ENCODE assay signal across 8 cellular contexts in the genomic region with DNA sequence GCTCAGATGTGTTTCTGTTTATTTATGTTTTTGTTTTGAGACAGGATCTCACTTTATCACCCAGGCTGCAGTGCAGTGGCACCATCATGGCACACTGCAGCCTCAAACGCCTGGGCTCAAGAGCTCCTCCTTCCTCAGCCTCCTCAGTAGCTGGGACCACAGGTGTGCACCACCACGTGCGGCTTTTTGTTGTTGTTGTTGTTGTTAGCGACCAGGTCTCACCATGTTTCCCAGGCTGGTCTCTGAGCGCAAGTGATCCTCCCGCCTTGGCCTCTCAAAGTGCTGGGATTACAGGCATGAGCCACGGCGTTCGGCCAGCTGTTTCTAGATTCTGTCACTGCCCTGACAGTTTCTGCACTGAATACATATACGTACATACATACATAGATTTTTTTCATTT. TPM values are rescaled to one million over a fixed set of nuclear protein-coding genes. Genes with fewer than 3 reads are reported as not detected.
DNase-seq lines count a peak whose midpoint lies in the region; ATAC-seq and TF ChIP-seq lines count a peak whose summit lies in the region.
"Not testable (repeated sequence)": the region's sequence is repeated elsewhere in the genome, so short reads cannot be mapped to it uniquely, and the experiment has no call there.

No MANE protein-coding gene starts in this region.

- peak overlapping the region; percentile 90 for H3K27ac Mint-ChIP-seq in CD4-positive, alpha-beta T cell
- peak overlapping the region; percentile 71 for H3K27ac Mint-ChIP-seq in activated T-cell treated with anti-CD3 and anti-CD28 coated beads, Interleukin-2, amount 50 U/mL, for 24 hours
- peak overlapping the region; percentile 58 for H3K27ac Mint-ChIP-seq in dendritic cell treated with granulocyte-macrophage colony-stimulating factor and Interleukin-4, amounts not matched to agents 40 ng/mL and 50 ng/mL, for 4 days
- peak overlapping the region; percentile 89 for H3K27ac Mint-ChIP-seq in neural crest cell (ENCODE audit: unreplicated experiment)

- not testable (repeated sequence) for ATAC-seq in CD4-positive, alpha-beta T cell (ENCODE audit: poor library complexity)

- H3K4me1 Mint-ChIP-seq in CD4-positive, alpha-beta T cell (ENCODE audit: low read depth); activated T-cell treated with anti-CD3 and anti-CD28 coated beads, Interleukin-2, amount 50 U/mL, for 24 hours (ENCODE audit: low read depth); dendritic cell treated with granulocyte-macrophage colony-stimulating factor and Interleukin-4, amounts not matched to agents 40 ng/mL and 50 ng/mL, for 4 days (ENCODE audit: low read depth): not testable (repeated sequence)
- H3K4me1 Mint-ChIP-seq in neural crest cell: peaks cover 10% of the 10 kb centered on the region

- not testable (repeated sequence) for H3K27me3 ChIP-seq in CD4-positive, alpha-beta T cell (ENCODE audit: control insufficient read depth, insufficient read depth, low read length); HUES64 (ENCODE audit: insufficient read depth, low read length); OCI-LY1 (ENCODE audit: insufficient read depth, low read length); suprapubic skin

- CTCF ChIA-PET in CD4-positive, alpha-beta T cell (lab: Charles Lee): not testable (repeated sequence)

- not testable (repeated sequence) for H4K20me1 ChIP-seq in OCI-LY1 (ENCODE audit: insufficient read depth, low read length)

- TF ChIP-seq POLR2A in suprapubic skin (IDR thresholded peaks at IDR 0.05): not testable (repeated sequence)

- H3K4me3 Mint-ChIP-seq in CD4-positive, alpha-beta T cell: peak overlapping the region; percentile 90
- H3K4me3 Mint-ChIP-seq in activated T-cell treated with anti-CD3 and anti-CD28 coated beads, Interleukin-2, amount 50 U/mL, for 24 hours: peak overlapping the region; percentile 79
- peak overlapping the region; percentile 65 for H3K4me3 Mint-ChIP-seq in dendritic cell treated with granulocyte-macrophage colony-stimulating factor and Interleukin-4, amounts not matched to agents 40 ng/mL and 50 ng/mL, for 4 days
- H3K4me3 Mint-ChIP-seq in neural crest cell: peak overlapping the region; percentile 90

- H2AFZ ChIP-seq in OCI-LY1 (ENCODE audit: low read length): peak overlapping the region; percentile 61

- TF ChIP-seq EP300 in suprapubic skin (IDR thresholded peaks at IDR 0.05): not testable (repeated sequence)

- H3K4me1 ChIP-seq in HUES64 (ENCODE audit: insufficient read depth, low read length); OCI-LY1 (ENCODE audit: insufficient read depth, low read length, severe bottlenecking); suprapubic skin: not testable (repeated sequence)

- DNase-seq in CD4-positive, alpha-beta T cell; activated T-cell treated with anti-CD3 and anti-CD28 coated beads, Interleukin-2, amount 50 U/mL, for 24 hours; neural crest cell (ENCODE audit: low read depth, low spot score); suprapubic skin (ENCODE audit: low spot score in 2 of 2): not testable (repeated sequence)

- not testable (repeated sequence) for H3F3A ChIP-seq in OCI-LY1 (ENCODE audit: insufficient read depth, low read length)

- H3K9me3 Mint-ChIP-seq in CD4-positive, alpha-beta T cell; activated T-cell treated with anti-CD3 and anti-CD28 coated beads, Interleukin-2, amount 50 U/mL, for 24 hours; dendritic cell treated with granulocyte-macrophage colony-stimulating factor and Interleukin-4, amounts not matched to agents 40 ng/mL and 50 ng/mL, for 4 days; neural crest cell: not testable (repeated sequence)

- peak overlapping the region; percentile 64 for H3K4me2 ChIP-seq in OCI-LY1 (ENCODE audit: low read length)

- H3K36me3 Mint-ChIP-seq in CD4-positive, alpha-beta T cell (ENCODE audit: low read depth); activated T-cell treated with anti-CD3 and anti-CD28 coated beads, Interleukin-2, amount 50 U/mL, for 24 hours (ENCODE audit: low read depth); dendritic cell treated with granulocyte-macrophage colony-stimulating factor and Interleukin-4, amounts not matched to agents 40 ng/mL and 50 ng/mL, for 4 days (ENCODE audit: low read depth); neural crest cell (ENCODE audit: low read depth): not testable (repeated sequence)

- H3K9ac ChIP-seq in HUES64 (ENCODE audit: low read depth, low read length) (0 out of 2 replicates have a peak overlapping the region, but pooled peaks have one; percentile 74), OCI-LY1 (ENCODE audit: low read length) (peak overlapping the region; percentile 66; the same call in 1 of the 2 replicates)

- not testable (repeated sequence) for TF ChIP-seq CTCF in CD4-positive, alpha-beta T cell (IDR thresholded peaks at IDR 0.05); OCI-LY1 (IDR thresholded peaks at IDR 0.05; ENCODE audit: low read length); neural crest cell (conservative IDR thresholded peaks at IDR 0.05); suprapubic skin (IDR thresholded peaks at IDR 0.05)

- H3K27me3 Mint-ChIP-seq in CD4-positive, alpha-beta T cell; activated T-cell treated with anti-CD3 and anti-CD28 coated beads, Interleukin-2, amount 50 U/mL, for 24 hours; dendritic cell treated with granulocyte-macrophage colony-stimulating factor and Interleukin-4, amounts not matched to agents 40 ng/mL and 50 ng/mL, for 4 days: not testable (repeated sequence)
- peaks cover 12% of the 10 kb centered on the region for H3K27me3 Mint-ChIP-seq in neural crest cell (ENCODE audit: low read depth)

- H3K79me2 ChIP-seq in OCI-LY1 (ENCODE audit: insufficient read depth, low read length): not testable (repeated sequence)

- intact Hi-C loops in CD4-positive, alpha-beta T cell (cut with DNase I, micrococcal nuclease): loop anchor here (2.0 to 10.0 kb wide), 7 partner anchors 62 to 1124 kb away; partner anchors contain the start of genes CCT6A (in 1 of the 2), LANCL2 (in 1 of the 2), MRPS17 (in 1 of the 2) and PSPH (in 1 of the 2)
- intact Hi-C loops in dendritic cell treated with granulocyte-macrophage colony-stimulating factor and Interleukin-4, amounts not matched to agents 40 ng/mL and 50 ng/mL, for 4 days (cut with micrococcal nuclease): loop anchor here (5.0 kb wide), 3 partner anchors 64 to 521 kb away; partner anchors contain the start of genes LANCL2 and MRPS17

- H3K9me2 ChIP-seq in OCI-LY1 (ENCODE audit: low read depth, low read length): not testable (repeated sequence)

- not testable (repeated sequence) for H3K27ac ChIP-seq in CD4-positive, alpha-beta T cell (ENCODE audit: low read depth, low read length); HUES64 (ENCODE audit: low read depth, low read length); OCI-LY1 (ENCODE audit: low read depth, low read length, poor library complexity, severe bottlenecking); suprapubic skin

- H3K36me3 ChIP-seq in HUES64 (ENCODE audit: insufficient read depth, low read length); OCI-LY1 (ENCODE audit: insufficient read depth, low read length); suprapubic skin: not testable (repeated sequence)

- POLR2A ChIA-PET in CD4-positive, alpha-beta T cell (lab: Charles Lee): not testable (repeated sequence)

- peak overlapping the region; percentile 80 for H3K4me3 ChIP-seq in HUES64 (ENCODE audit: low read length)
- peak overlapping the region; percentile 64 for H3K4me3 ChIP-seq in OCI-LY1 (ENCODE audit: low read depth, low read length, poor library complexity, severe bottlenecking)
- peak overlapping the region; percentile 67 for H3K4me3 ChIP-seq in iPS-11a (ENCODE audit: low read depth, low read length)
- H3K4me3 ChIP-seq in suprapubic skin: peak overlapping the region; percentile 67

- 86% methylated on average over 10 of the region's 10 CpGs for WGBS in HUES64
- 73% methylated on average over 10 of the region's 10 CpGs for WGBS in suprapubic skin

- H3K9me3 ChIP-seq in CD4-positive, alpha-beta T cell (ENCODE audit: control insufficient read depth, low read length); HUES64 (ENCODE audit: insufficient read depth, low read depth, low read length); OCI-LY1 (ENCODE audit: low read length); suprapubic skin: not testable (repeated sequence)

RNA-seq across cellular contexts. Expression of gene ZNF713, which starts 1.1 kb away (rescaled TPM):
- 1 to 10 TPM; 1.3 to 1.8 TPM for total RNA-seq in CD4-positive, alpha-beta T cell
- polyA plus RNA-seq in HUES64 (2013, experiment 1 of 2): 3.3 TPM
- 3.2 TPM for polyA plus RNA-seq in HUES64 (2013, experiment 2 of 2)
- 9.6 and 10.0 TPM in 2 replicates for total RNA-seq in neural crest cell
- 1 to 10 TPM; 1.1 to 5.4 (median 3.8) TPM for total RNA-seq in suprapubic skin

RNA-seq across cellular contexts. Expression of gene SEPTIN14, which starts 25.8 kb away (rescaled TPM):
- not detected for total RNA-seq in CD4-positive, alpha-beta T cell
- not detected for polyA plus RNA-seq in HUES64 (2013, experiment 1 of 2)
- not detected for polyA plus RNA-seq in HUES64 (2013, experiment 2 of 2)
- not detected in 2 replicates for total RNA-seq in neural crest cell
- total RNA-seq in suprapubic skin: not detected
